ENCODE assay signal across 8 cellular contexts in the genomic region with DNA sequence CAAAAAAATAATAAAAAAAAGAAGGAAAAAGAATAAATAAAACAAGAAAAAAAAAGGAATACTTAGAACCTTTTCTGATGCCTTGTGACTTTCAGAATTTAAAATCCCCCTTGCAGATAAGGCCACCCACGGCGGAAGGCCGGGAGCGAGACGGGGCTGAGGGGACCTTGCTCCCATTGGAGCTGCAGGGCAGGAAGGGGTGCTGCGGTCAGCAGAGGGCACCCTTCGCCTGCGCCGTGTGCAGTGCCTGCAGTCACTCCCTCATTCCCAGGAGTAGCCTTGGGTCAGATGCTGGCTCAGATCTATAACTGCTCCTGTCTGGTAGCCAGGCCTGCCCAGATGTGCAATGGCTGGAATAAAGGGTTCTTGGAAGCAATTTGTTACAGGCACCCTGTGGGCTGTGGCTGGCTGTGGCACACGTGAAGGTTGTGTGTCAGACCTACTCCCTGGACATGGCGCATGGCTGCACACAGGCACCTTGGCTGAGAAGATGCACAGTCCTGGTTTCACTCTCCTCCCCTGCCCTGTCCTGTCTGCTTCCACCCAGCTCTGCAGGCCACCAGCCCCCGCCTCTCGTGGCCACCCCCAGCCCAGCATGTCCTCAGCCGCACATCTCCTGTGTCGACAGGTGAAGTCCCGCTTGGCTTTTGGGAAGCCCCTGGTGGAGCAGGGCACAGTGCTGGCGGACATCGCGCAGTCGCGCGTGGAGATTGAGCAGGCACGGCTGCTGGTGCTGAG. TPM values are rescaled to one million over a fixed set of nuclear protein-coding genes. Genes with fewer than 3 reads are reported as not detected.
DNase-seq lines count a peak whose midpoint lies in the region; ATAC-seq and TF ChIP-seq lines count a peak whose summit lies in the region.

No MANE protein-coding gene starts in this region.

- H3K36me3 Mint-ChIP-seq in GM23338 (ENCODE audit: low read depth) = no peaks in the 10 kb centered on the region

- TF ChIP-seq EP300 in ovary (IDR thresholded peaks at IDR 0.05) = no peak

- H3K27me3 ChIP-seq in GM23338 (ENCODE audit: insufficient read depth) (no peaks in the 10 kb centered on the region), SJSA1 (replicated peaks) (no peaks in the 10 kb centered on the region), ovary (no peaks in the 10 kb centered on the region)

- peak; percentile 92 for DNase-seq in AG08396 (ENCODE audit: low spot score)
- peak; percentile 81 for DNase-seq in GM23338 (ENCODE audit: low spot score)
- peak; percentile 40 to 53 for DNase-seq in SJSA1 (ENCODE audit: low read depth in 1 of 2, low spot score in 2 of 2)
- peak; percentile 60 for DNase-seq in fibroblast of the conjunctiva (ENCODE audit: low read depth)
- DNase-seq in ovary = peak; percentile 52 to 79 (median 70)
- DNase-seq in Kasumi-1 (lab: John Stamatoyannopoulos, UW) = no peak
- DNase-seq in NCI-H1092 (lab: John Stamatoyannopoulos, UW) = no peak

- no peak overlapping the region for H2AFZ ChIP-seq in GM23338

- H3K27ac Mint-ChIP-seq in GM23338 = no peak overlapping the region

- TF ChIP-seq POLR2A in ovary (IDR thresholded peaks at IDR 0.05) = no peak

- H3K9me2 ChIP-seq in GM23338 (ENCODE audit: insufficient read depth) = no peaks in the 10 kb centered on the region

- TF ChIP-seq CTCF in GM23338 (conservative IDR thresholded peaks at IDR 0.05; ENCODE audit: low read depth in 2 of 2) (peak; percentile 82 to 98), ovary (IDR thresholded peaks at IDR 0.05) (peak; percentile 75 to 80 (median 78))

- peaks cover 8% of the 10 kb centered on the region for H3K4me1 Mint-ChIP-seq in GM23338

- H3K4me1 ChIP-seq in GM23338 (ENCODE audit: insufficient read depth) (no peaks in the 10 kb centered on the region), SJSA1 (replicated peaks) (no peaks in the 10 kb centered on the region), ovary (ENCODE audit: insufficient read depth) (peaks cover 3% of the 10 kb centered on the region)

- peaks cover 1% of the 10 kb centered on the region; the same call in 1 of the 2 replicates for H3F3A ChIP-seq in GM23338 (replicated peaks; ENCODE audit: low read depth)

- no peak overlapping the region for H3K4me2 ChIP-seq in GM23338

- no peaks in the 10 kb centered on the region for H3K9me3 ChIP-seq in SJSA1 (replicated peaks)
- H3K9me3 ChIP-seq in ovary = no peaks in the 10 kb centered on the region

- no peak overlapping the region for H3K4me3 ChIP-seq in GM23338
- no peak overlapping the region for H3K4me3 ChIP-seq in SJSA1
- no peak overlapping the region for H3K4me3 ChIP-seq in ovary

- no peaks in the 10 kb centered on the region for H3K79me2 ChIP-seq in GM23338 (replicated peaks; ENCODE audit: insufficient read depth)

- ATAC-seq in GM23338 = peak; percentile 97
- ATAC-seq in HG03520 (IDR thresholded peaks at IDR 0.05; ENCODE audit: unreplicated experiment) = no peak

- peaks cover 11% of the 10 kb centered on the region for H3K27me3 Mint-ChIP-seq in GM23338 (ENCODE audit: insufficient read depth, low read depth, poor library complexity)

- H3K36me3 ChIP-seq in GM23338 (ENCODE audit: insufficient read depth) (no peaks in the 10 kb centered on the region), SJSA1 (no peaks in the 10 kb centered on the region), ovary (no peaks in the 10 kb centered on the region)

- intact Hi-C loops in ovary (cut with DNase I) = loop anchor here (2.0 to 5.0 kb wide), 3 partner anchors 57 to 59 kb away; no protein-coding TSS in a partner anchor

- 58 to 72% (median 63%) methylated on average over 23 of the region's 23 CpGs for WGBS in ovary, 3 donors

- no peak overlapping the region for H3K4me3 Mint-ChIP-seq in GM23338

- peak overlapping the region; percentile 72; the same call in 1 of the 2 replicates for H3K27ac ChIP-seq in GM23338 (ENCODE audit: low read depth)
- H3K27ac ChIP-seq in SJSA1 = no peak overlapping the region
- no peak overlapping the region for H3K27ac ChIP-seq in ovary

- H4K20me1 ChIP-seq in GM23338 (replicated peaks; ENCODE audit: insufficient read depth) = no peaks in the 10 kb centered on the region

- no peaks in the 10 kb centered on the region for H3K9me3 Mint-ChIP-seq in GM23338

TF ChIP-seq in GM23338, 12 proteins besides CTCF, POLR2A, EP300 and RAD21 (continues in another document):
- TF ChIP-seq ZNF114 (CRISPR knock-in tag; IDR thresholded peaks at IDR 0.05) (no peak), POLR2AphosphoS5 (IDR thresholded peaks at IDR 0.05; ENCODE audit: low read depth) (no peak), ZNF331 (CRISPR knock-in tag; IDR thresholded peaks at IDR 0.05; ENCODE audit: low read depth) (no peak), JUNB (IDR thresholded peaks at IDR 0.05; ENCODE audit: unreplicated experiment) (no peak), STAT1 (IDR thresholded peaks at IDR 0.05; ENCODE audit: unreplicated experiment) (no peak), NANOG (IDR thresholded peaks at IDR 0.05; ENCODE audit: borderline replicate concordance) (no peak)
- TF ChIP-seq, protein P1, sequence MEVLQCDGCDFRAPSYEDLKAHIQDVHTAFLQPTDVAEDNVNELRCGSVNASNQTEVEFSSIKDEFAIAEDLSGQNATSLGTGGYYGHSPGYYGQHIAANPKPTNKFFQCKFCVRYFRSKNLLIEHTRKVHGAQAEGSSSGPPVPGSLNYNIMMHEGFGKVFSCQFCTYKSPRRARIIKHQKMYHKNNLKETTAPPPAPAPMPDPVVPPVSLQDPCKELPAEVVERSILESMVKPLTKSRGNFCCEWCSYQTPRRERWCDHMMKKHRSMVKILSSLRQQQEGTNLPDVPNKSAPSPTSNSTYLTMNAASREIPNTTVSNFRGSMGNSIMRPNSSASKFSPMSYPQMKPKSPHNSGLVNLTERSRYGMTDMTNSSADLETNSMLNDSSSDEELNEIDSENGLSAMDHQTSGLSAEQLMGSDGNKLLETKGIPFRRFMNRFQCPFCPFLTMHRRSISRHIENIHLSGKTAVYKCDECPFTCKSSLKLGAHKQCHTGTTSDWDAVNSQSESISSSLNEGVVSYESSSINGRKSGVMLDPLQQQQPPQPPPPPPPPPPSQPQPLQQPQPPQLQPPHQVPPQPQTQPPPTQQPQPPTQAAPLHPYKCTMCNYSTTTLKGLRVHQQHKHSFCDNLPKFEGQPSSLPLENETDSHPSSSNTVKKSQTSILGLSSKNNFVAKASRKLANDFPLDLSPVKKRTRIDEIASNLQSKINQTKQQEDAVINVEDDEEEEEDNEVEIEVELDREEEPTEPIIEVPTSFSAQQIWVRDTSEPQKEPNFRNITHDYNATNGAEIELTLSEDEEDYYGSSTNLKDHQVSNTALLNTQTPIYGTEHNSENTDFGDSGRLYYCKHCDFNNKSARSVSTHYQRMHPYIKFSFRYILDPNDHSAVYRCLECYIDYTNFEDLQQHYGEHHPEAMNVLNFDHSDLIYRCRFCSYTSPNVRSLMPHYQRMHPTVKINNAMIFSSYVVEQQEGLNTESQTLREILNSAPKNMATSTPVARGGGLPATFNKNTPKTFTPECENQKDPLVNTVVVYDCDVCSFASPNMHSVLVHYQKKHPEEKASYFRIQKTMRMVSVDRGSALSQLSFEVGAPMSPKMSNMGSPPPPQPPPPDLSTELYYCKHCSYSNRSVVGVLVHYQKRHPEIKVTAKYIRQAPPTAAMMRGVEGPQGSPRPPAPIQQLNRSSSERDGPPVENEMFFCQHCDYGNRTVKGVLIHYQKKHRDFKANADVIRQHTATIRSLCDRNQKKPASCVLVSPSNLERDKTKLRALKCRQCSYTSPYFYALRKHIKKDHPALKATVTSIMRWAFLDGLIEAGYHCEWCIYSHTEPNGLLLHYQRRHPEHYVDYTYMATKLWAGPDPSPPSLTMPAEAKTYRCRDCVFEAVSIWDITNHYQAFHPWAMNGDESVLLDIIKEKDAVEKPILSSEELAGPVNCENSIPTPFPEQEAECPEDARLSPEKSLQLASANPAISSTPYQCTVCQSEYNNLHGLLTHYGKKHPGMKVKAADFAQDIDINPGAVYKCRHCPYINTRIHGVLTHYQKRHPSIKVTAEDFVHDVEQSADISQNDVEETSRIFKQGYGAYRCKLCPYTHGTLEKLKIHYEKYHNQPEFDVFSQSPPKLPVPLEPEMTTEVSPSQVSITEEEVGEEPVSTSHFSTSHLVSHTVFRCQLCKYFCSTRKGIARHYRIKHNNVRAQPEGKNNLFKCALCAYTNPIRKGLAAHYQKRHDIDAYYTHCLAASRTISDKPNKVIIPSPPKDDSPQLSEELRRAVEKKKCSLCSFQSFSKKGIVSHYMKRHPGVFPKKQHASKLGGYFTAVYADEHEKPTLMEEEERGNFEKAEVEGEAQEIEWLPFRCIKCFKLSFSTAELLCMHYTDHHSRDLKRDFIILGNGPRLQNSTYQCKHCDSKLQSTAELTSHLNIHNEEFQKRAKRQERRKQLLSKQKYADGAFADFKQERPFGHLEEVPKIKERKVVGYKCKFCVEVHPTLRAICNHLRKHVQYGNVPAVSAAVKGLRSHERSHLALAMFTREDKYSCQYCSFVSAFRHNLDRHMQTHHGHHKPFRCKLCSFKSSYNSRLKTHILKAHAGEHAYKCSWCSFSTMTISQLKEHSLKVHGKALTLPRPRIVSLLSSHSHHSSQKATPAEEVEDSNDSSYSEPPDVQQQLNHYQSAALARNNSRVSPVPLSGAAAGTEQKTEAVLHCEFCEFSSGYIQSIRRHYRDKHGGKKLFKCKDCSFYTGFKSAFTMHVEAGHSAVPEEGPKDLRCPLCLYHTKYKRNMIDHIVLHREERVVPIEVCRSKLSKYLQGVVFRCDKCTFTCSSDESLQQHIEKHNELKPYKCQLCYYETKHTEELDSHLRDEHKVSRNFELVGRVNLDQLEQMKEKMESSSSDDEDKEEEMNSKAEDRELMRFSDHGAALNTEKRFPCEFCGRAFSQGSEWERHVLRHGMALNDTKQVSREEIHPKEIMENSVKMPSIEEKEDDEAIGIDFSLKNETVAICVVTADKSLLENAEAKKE (CRISPR knock-in tag; IDR thresholded peaks at IDR 0.05) = no peak

RNA-seq across cellular contexts. Expression of a gene that starts 13.4 kb away (rescaled TPM):
- total RNA-seq in GM23338 (2014; rRNA removed; shearing (Covaris generic)) = 7.9 and 14.9 TPM in 2 replicates
- polyA plus RNA-seq in GM23338 (2016; fragmentation: Nextera tagmentation; extraction: Ambion mirVana) = 48.5 and 50.5 TPM in 2 replicates
- total RNA-seq in SJSA1 (2014; rRNA removed; shearing (Covaris generic)) = 24.2 and 27.9 TPM in 2 replicates
- total RNA-seq in ovary = 100 to 1,000 TPM in 5 of 7 donors, 10 to 100 TPM in 2; 46.7 to 154 (median 120) TPM
- 100 to 1,000 TPM in 1 of 2 donors, 10 to 100 TPM in 1; 59.2 to 115 TPM for polyA plus RNA-seq in ovary

Comparison
In these comparisons a context has a peak if more than half of its experiments do, and no peak if none do; other contexts are left out.
1. DNase-seq: peak in AG08396 (single experiment), GM23338 (single experiment), SJSA1 (2 of 2), fibroblast of the conjunctiva (single experiment) and ovary (5 of 5); none in Kasumi-1 (0 of 2) and NCI-H1092 (single experiment).